8 cellular contexts compared by ENCODE assay signal in the genomic region with DNA sequence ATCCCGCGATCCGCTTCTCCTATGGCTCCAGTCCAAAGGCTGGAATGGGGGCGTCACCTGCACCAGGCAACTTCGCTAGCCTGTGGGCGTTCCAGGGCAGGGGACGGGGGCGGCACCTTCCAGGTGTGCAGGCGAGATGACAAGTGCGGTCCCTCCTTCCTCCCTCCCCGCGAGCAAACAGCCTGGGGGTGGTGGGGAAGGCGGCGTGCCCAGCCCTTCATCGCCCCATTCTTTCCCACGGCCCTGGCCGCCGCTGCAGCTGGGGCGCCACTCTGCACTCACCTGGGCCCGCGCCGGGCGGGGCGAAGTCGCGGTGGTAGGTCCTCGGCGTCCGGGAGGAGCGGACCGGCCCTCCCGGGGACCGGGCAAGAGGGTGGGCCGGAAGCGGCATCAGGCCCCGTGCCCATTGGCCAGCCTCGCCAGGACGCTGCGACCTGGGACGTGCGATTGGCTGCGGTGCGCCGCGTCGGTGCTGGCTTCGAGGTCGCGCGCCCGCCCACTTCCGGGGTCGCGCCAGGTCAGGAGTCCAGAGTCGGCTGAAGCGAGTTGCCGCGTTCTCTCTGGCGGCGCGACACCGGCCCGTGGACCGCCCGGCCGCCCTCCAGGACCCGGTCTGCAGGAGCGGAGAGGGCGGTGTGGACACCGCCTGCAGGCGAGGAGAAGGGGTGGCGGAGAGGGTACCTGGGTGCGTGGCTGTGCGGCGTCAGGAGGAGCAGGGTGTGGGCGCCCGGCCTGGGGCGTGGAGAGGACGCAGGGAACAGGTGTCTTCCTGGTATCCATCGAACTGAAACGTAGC. TPM values are rescaled to one million over a fixed set of nuclear protein-coding genes. Genes with fewer than 3 reads are reported as not detected.
DNase-seq lines count a peak whose midpoint lies in the region; ATAC-seq and TF ChIP-seq lines count a peak whose summit lies in the region.

Gene TECPR1 (minus strand): TSS at position 389 of the 796 bp plus-strand sequence. CDS start 6,086 bp downstream, outside the sequence.

- POLR2A ChIA-PET in BJ (lab: Charles Lee): no interaction called here

- H3K27me3 ChIP-seq in BJ (ENCODE audit: control insufficient read depth, insufficient read depth, low read length): no peaks in the 10 kb centered on the region

- peaks cover 2% of the 10 kb centered on the region for H3K36me3 ChIP-seq in BJ (ENCODE audit: control insufficient read depth, insufficient read depth, low read length)

- peak within 1 kb of the TSS; percentile 90 for H3K4me3 ChIP-seq in BJ (ENCODE audit: low read depth, low read length)
- peak within 1 kb of the TSS; percentile 92 for H3K4me3 ChIP-seq in coronary artery

- CTCF ChIA-PET in BJ (lab: Yijun Ruan, JAX): interaction anchor here (0.7 to 2.1 kb wide), 3 partner anchors 15 to 910 kb away, joined by 3 to 7 read pairs (median 4); no protein-coding TSS in a partner anchor

- ATAC-seq in GM19324 (IDR thresholded peaks at IDR 0.05; ENCODE audit: low FRiP score, unreplicated experiment) (peak; percentile 99), HG03460 (IDR thresholded peaks at IDR 0.05; ENCODE audit: unreplicated experiment) (peak; percentile 97)

- peak; percentile 37 for DNase-seq in BJ (ENCODE audit: low read depth)
- peak; percentile 55 for DNase-seq in NCI-H524 treated with DMSO at 0.1 percent for 48 hours (lab: John Stamatoyannopoulos, UW)
- peak; percentile 91 for DNase-seq in activated CD4-positive, alpha-beta T cell treated with anti-CD3 and anti-CD28 coated beads for 48 hours
- DNase-seq in coronary artery (ENCODE audit: low spot score): peak; percentile 97
- peak; percentile 97 for DNase-seq in left kidney (ENCODE audit: low read depth, low spot score)
- peak; percentile 90 for DNase-seq in stimulated activated CD4-positive, alpha-beta T cell treated with anti-CD3 and anti-CD28 coated beads, Interleukin-2, amount 100 ng/mL, for 24 hours

- H3K27ac ChIP-seq in coronary artery: peak within 1 kb of the TSS; percentile 64 to 84

- TF ChIP-seq CTCF in BJ (IDR thresholded peaks at IDR 0.05; ENCODE audit: insufficient read depth, low read depth, low read length) (no peak), coronary artery (IDR thresholded peaks at IDR 0.05) (no peak)

RNA-seq across cellular contexts. Expression of gene TECPR1, which starts in this region (rescaled TPM):
- 2.7 and 2.8 TPM in 2 replicates for polyA plus RNA-seq in BJ (2011; rRNA removed)
- 3.1 and 3.9 TPM in 2 replicates for polyA minus RNA-seq in BJ (2011; rRNA and poly(A)+ RNA removed)

Comparison
In these comparisons a context has a peak if more than half of its experiments do, and no peak if none do; other contexts are left out.
1. Peak in every context shown above with its lines: DNase-seq, ATAC-seq, H3K4me3 ChIP-seq and H3K27ac ChIP-seq.
2. DNase-seq: peak in every context shown above with its lines; median percentile 97 in coronary artery; 97 in left kidney; 91 in activated CD4-positive, alpha-beta T cell treated with anti-CD3 and anti-CD28 coated beads for 48 hours; 90 in stimulated activated CD4-positive, alpha-beta T cell treated with anti-CD3 and anti-CD28 coated beads, Interleukin-2, amount 100 ng/mL, for 24 hours; 55 in NCI-H524 treated with DMSO at 0.1 percent for 48 hours; 37 in BJ.